In genomic region chr19:18504886-18505610, GRCh38 we compare ENCODE assay signal across 10 cellular contexts. TPM values are rescaled to one million over a fixed set of nuclear protein-coding genes. Genes with fewer than 3 reads are reported as not detected.
DNase-seq lines count a peak whose midpoint lies in the region; ATAC-seq and TF ChIP-seq lines count a peak whose summit lies in the region.
"Had no signal": no experiment of that assay in that cellular context is flagged by ENCODE, and none has a peak within 500 bp of the region (broad histone marks: within the 10 kb centered on the region; RNA-seq: fewer than 3 reads in every experiment).

No MANE protein-coding gene starts in this region.

- no peak overlapping the region for H3K4me3 ChIP-seq in ascending aorta
- peak overlapping the region in 1 of 2 donors; percentile 48 for H3K4me3 ChIP-seq in mucosa of rectum (ENCODE audit: low read length in 2 of 2)
- no peak overlapping the region for H3K4me3 ChIP-seq in aorta (ENCODE audit: low read length in 2 of 2)
- H3K4me3 ChIP-seq: prostate gland had no signal

- peak overlapping the region; percentile 39 to 68 for H3K9ac ChIP-seq in mucosa of rectum (ENCODE audit: low read depth in 1 of 2, low read length in 2 of 2)

- H3K27ac ChIP-seq in ascending aorta: peak overlapping the region; percentile 14 to 68
- H3K27ac ChIP-seq in mucosa of rectum (ENCODE audit: low read depth in 2 of 2, low read length in 2 of 2): peak overlapping the region; percentile 84 to 92
- H3K27ac ChIP-seq in aorta (ENCODE audit: low read depth in 1 of 2, low read length in 2 of 2): no peak overlapping the region
- H3K27ac ChIP-seq: prostate gland had no signal

- H3K9me3 ChIP-seq in ascending aorta (no peaks in the 10 kb centered on the region), mucosa of rectum (ENCODE audit: control insufficient read depth in 2 of 2, low read length in 2 of 2) (no peaks in the 10 kb centered on the region), aorta (ENCODE audit: control insufficient read depth, low read length) (no peaks in the 10 kb centered on the region)
- H3K9me3 ChIP-seq: prostate gland had no signal

- 59 to 63% methylated on average over 8 of the region's 8 CpGs for WGBS in aorta, 2 donors

- no peaks in the 10 kb centered on the region for H3K36me3 ChIP-seq in ascending aorta
- no peaks in the 10 kb centered on the region for H3K36me3 ChIP-seq in mucosa of rectum (ENCODE audit: control insufficient read depth in 2 of 2, insufficient read depth in 2 of 2, low read length in 2 of 2)
- no peaks in the 10 kb centered on the region for H3K36me3 ChIP-seq in aorta (ENCODE audit: control insufficient read depth in 1 of 2, insufficient read depth in 2 of 2, low read length in 1 of 2)
- H3K36me3 ChIP-seq: prostate gland had no signal

- intact Hi-C loops in ascending aorta (cut with DNase I): loop anchor here (5.0 kb wide), 1 partner anchor 43 kb away; no protein-coding TSS in a partner anchor
- intact Hi-C loops in aorta (cut with DNase I): loop anchor here in 1 of 2 donors (5.0 kb wide), 1 partner anchor 38 kb away; no protein-coding TSS in a partner anchor

- ATAC-seq in aorta (ENCODE audit: low FRiP score) (no peak), HG02623 (IDR thresholded peaks at IDR 0.05; ENCODE audit: unreplicated experiment) (no peak)

- peak; percentile 43 for DNase-seq in stimulated activated CD4-positive, alpha-beta T cell treated with anti-CD3 and anti-CD28 coated beads, Interleukin-15, amount 100 ng/mL, for 24 hours
- no peak for DNase-seq in stimulated activated CD4-positive, alpha-beta T cell treated with anti-CD3 and anti-CD28 coated beads, Interleukin-12 subunit alpha, Interleukin-12 subunit beta, amount 100 ng/mL, for 4 hours
- DNase-seq in ascending aorta (ENCODE audit: low spot score in 2 of 2) (no peak), aorta (no peak), amygdala (lab: John Stamatoyannopoulos, UW) (no peak), NCI-H2171 (lab: John Stamatoyannopoulos, UW) (no peak)
- DNase-seq: NCI-H774 had no signal

- H3K27me3 ChIP-seq in ascending aorta (no peaks in the 10 kb centered on the region), mucosa of rectum (ENCODE audit: control insufficient read depth in 2 of 2, insufficient read depth in 2 of 2, low read length in 2 of 2) (no peaks in the 10 kb centered on the region), aorta (ENCODE audit: control insufficient read depth in 1 of 2, insufficient read depth in 2 of 2, low read length in 1 of 2) (no peaks in the 10 kb centered on the region)

- TF ChIP-seq CTCF in ascending aorta (IDR thresholded peaks at IDR 0.05): no peak

- H3K4me1 ChIP-seq in ascending aorta (peaks cover 58 to 96% of the 10 kb centered on the region in 2 donors), mucosa of rectum (ENCODE audit: control insufficient read depth in 2 of 2, insufficient read depth in 2 of 2, low read length in 2 of 2) (peaks cover 84 to 88% of the 10 kb centered on the region in 2 donors), aorta (ENCODE audit: control insufficient read depth in 1 of 2, insufficient read depth in 2 of 2, low read length in 2 of 2) (peaks cover 9 to 10% of the 10 kb centered on the region in 2 donors)

RNA-seq across cellular contexts. Expression of gene ELL, which starts 16.8 kb away (rescaled TPM):
- 30.5 TPM for total RNA-seq in ascending aorta
- 10 to 100 TPM; 30.0 to 37.9 TPM for total RNA-seq in aorta
- 10 to 100 TPM in 1 of 2 donors, 1 to 10 TPM in 1; 7.3 to 13.1 TPM for polyA plus RNA-seq in aorta

RNA-seq across cellular contexts. Expression of gene FKBP8, which starts 38.3 kb away (rescaled TPM):
- total RNA-seq in ascending aorta (395 TPM), aorta (100 to 1,000 TPM; 225 to 239 TPM)
- polyA plus RNA-seq in aorta: 100 to 1,000 TPM; 255 to 362 TPM

RNA-seq across cellular contexts. Expression of gene KXD1, which starts 52.6 kb away (rescaled TPM):
- total RNA-seq in ascending aorta (178 TPM), aorta (10 to 100 TPM; 85.4 to 92.4 TPM)
- 100 to 1,000 TPM in 1 of 2 donors, 10 to 100 TPM in 1; 85.6 to 128 TPM for polyA plus RNA-seq in aorta

Comparison
In these comparisons a context has a peak if more than half of its experiments do, and no peak if none do; other contexts are left out.
1. H3K27ac ChIP-seq: peak in ascending aorta (2 of 2) and mucosa of rectum (2 of 2); none in aorta (0 of 2).